ENCODE assay signal across 1 cellular context in genomic region chr3:171874879-171875278, GRCh38.
TF ChIP-seq lines count a peak whose summit lies in the region.

No MANE protein-coding gene starts in this region.

TF ChIP-seq in GM23338, 12 proteins besides CTCF, POLR2A, EP300 and RAD21 (continued from another document):
- TF ChIP-seq ZNF462 (CRISPR knock-in tag; IDR thresholded peaks at IDR 0.05) (no peak), JUNB (IDR thresholded peaks at IDR 0.05; ENCODE audit: unreplicated experiment) (no peak)
